ENCODE assay signal across 9 cellular contexts in genomic region chr4:83110970-83111369, GRCh38. TPM values are rescaled to one million over a fixed set of nuclear protein-coding genes. Genes with fewer than 3 reads are reported as not detected.
DNase-seq lines count a peak whose midpoint lies in the region; ATAC-seq and TF ChIP-seq lines count a peak whose summit lies in the region.
"Had no signal": no experiment of that assay in that cellular context is flagged by ENCODE, and none has a peak within 500 bp of the region (broad histone marks: within the 10 kb centered on the region; RNA-seq: fewer than 3 reads in every experiment).

No MANE protein-coding gene starts in this region.

- H3K4me2 ChIP-seq in SU-DHL-6 (ENCODE audit: low read depth, low read length, poor library complexity, severe bottlenecking), result peak overlapping the region; percentile 58

- H3K9me2 ChIP-seq in SU-DHL-6 (replicated peaks; ENCODE audit: insufficient read depth, low read length), result no peaks in the 10 kb centered on the region

- H3K4me3 ChIP-seq in SU-DHL-6 (ENCODE audit: insufficient read depth, low read length, poor library complexity, severe bottlenecking), result no peak overlapping the region
- H3K4me3 ChIP-seq in right atrium auricular region, result no peak overlapping the region

- intact Hi-C loops in activated CD4-positive, alpha-beta T cell treated with anti-CD3 and anti-CD28 coated beads, Interleukin-2, amount 10 ng/mL, durations not matched to agents 24 days and 14 days (cut with micrococcal nuclease), result loop anchor here (1.0 to 5.0 kb wide), 11 partner anchors 37 to 739 kb away; partner anchors contain the start of genes COPS4, COQ2, HELQ and HNRNPD

- no peak for ATAC-seq in stimulated activated naive CD8-positive, alpha-beta T cell treated with anti-CD3 and anti-CD28 coated beads, Interleukin-15, Interleukin-2, amounts not matched to agents 100 U/mL and 50 U/mL, for 24 hours

- H3K4me1 ChIP-seq in right atrium auricular region, result peaks cover 0 to 11% of the 10 kb centered on the region in 2 donors

- H2AFZ ChIP-seq in SU-DHL-6 (ENCODE audit: low read depth, low read length, severe bottlenecking), result peak overlapping the region; percentile 92

- H3K79me2 ChIP-seq in SU-DHL-6 (ENCODE audit: insufficient read depth, low read length), result no peaks in the 10 kb centered on the region

- H3K9ac ChIP-seq in SU-DHL-6 (ENCODE audit: low read length), result no peak overlapping the region; the same call in 1 of the 2 replicates

- TF ChIP-seq CTCF in SU-DHL-6 (IDR thresholded peaks at IDR 0.05; ENCODE audit: insufficient read depth, low read length, poor library complexity, severe bottlenecking), result no peak
- no peak for TF ChIP-seq CTCF in right atrium auricular region (IDR thresholded peaks at IDR 0.05)

- H3K27ac Mint-ChIP-seq in activated CD4-positive, alpha-beta T cell treated with anti-CD3 and anti-CD28 coated beads, Interleukin-2, amount 10 ng/mL, durations not matched to agents 24 days and 14 days, result peak overlapping the region; percentile 95

- no peaks in the 10 kb centered on the region for H3K27me3 Mint-ChIP-seq in activated CD4-positive, alpha-beta T cell treated with anti-CD3 and anti-CD28 coated beads, Interleukin-2, amount 10 ng/mL, durations not matched to agents 24 days and 14 days

- peak overlapping the region; percentile 89 for H3K4me3 Mint-ChIP-seq in activated CD4-positive, alpha-beta T cell treated with anti-CD3 and anti-CD28 coated beads, Interleukin-2, amount 10 ng/mL, durations not matched to agents 24 days and 14 days

- no peaks in the 10 kb centered on the region for H3K36me3 ChIP-seq in SU-DHL-6 (ENCODE audit: low read length)
- no peaks in the 10 kb centered on the region for H3K36me3 ChIP-seq in right atrium auricular region
- H3K36me3 ChIP-seq: gastroesophageal sphincter had no signal

- H3K27me3 ChIP-seq in SU-DHL-6 (ENCODE audit: low read length) (no peaks in the 10 kb centered on the region), right atrium auricular region (no peaks in the 10 kb centered on the region)
- H3K27me3 ChIP-seq: gastroesophageal sphincter had no signal

- peaks cover 55% of the 10 kb centered on the region for H3K4me1 Mint-ChIP-seq in activated CD4-positive, alpha-beta T cell treated with anti-CD3 and anti-CD28 coated beads, Interleukin-2, amount 10 ng/mL, durations not matched to agents 24 days and 14 days

- no peaks in the 10 kb centered on the region for H3F3A ChIP-seq in SU-DHL-6 (ENCODE audit: insufficient read depth)

- H3K27ac ChIP-seq in SU-DHL-6 (ENCODE audit: low read depth, low read length) (no peak overlapping the region), epithelial cell of prostate (peak overlapping the region; percentile 80), right atrium auricular region (no peak overlapping the region)

- H3K9me3 Mint-ChIP-seq in activated CD4-positive, alpha-beta T cell treated with anti-CD3 and anti-CD28 coated beads, Interleukin-2, amount 10 ng/mL, durations not matched to agents 24 days and 14 days, result no peaks in the 10 kb centered on the region

- H4K20me1 ChIP-seq in SU-DHL-6 (ENCODE audit: low read depth, low read length), result no peaks in the 10 kb centered on the region

- DNase-seq in activated CD4-positive, alpha-beta T cell treated with anti-CD3 and anti-CD28 coated beads, Interleukin-2, amount 10 ng/mL, durations not matched to agents 24 days and 14 days, result peak; percentile 60
- DNase-seq in activated CD4-positive, alpha-beta T cell treated with anti-CD3 and anti-CD28 coated beads for 4 hours, result no peak
- DNase-seq in epithelial cell of prostate (ENCODE audit: low read depth, low spot score), result no peak
- peak; percentile 16 for DNase-seq in stimulated activated naive CD8-positive, alpha-beta T cell treated with anti-CD3 and anti-CD28 coated beads, Interleukin-15, Interleukin-2, amounts not matched to agents 100 U/mL and 50 U/mL, for 24 hours
- no peak for DNase-seq in NCI-H2227 treated with DMSO at 0.1 percent for 48 hours (lab: John Stamatoyannopoulos, UW)
- no peak for DNase-seq in NCI-H1105 treated with DMSO at 0.1 percent for 48 hours (lab: John Stamatoyannopoulos, UW)
- DNase-seq in right atrium auricular region (ENCODE audit: low spot score), result no peak

- no peaks in the 10 kb centered on the region for H3K9me3 ChIP-seq in SU-DHL-6 (ENCODE audit: insufficient read depth, low read length)
- no peaks in the 10 kb centered on the region for H3K9me3 ChIP-seq in right atrium auricular region
- H3K9me3 ChIP-seq: gastroesophageal sphincter had no signal

- peaks cover 28% of the 10 kb centered on the region for H3K36me3 Mint-ChIP-seq in activated CD4-positive, alpha-beta T cell treated with anti-CD3 and anti-CD28 coated beads, Interleukin-2, amount 10 ng/mL, durations not matched to agents 24 days and 14 days (ENCODE audit: low read depth)

RNA-seq across cellular contexts. Expression of gene PLAC8, which starts 3.6 kb away (rescaled TPM):
- total RNA-seq in activated CD4-positive, alpha-beta T cell treated with anti-CD3 and anti-CD28 coated beads, Interleukin-2, amount 10 ng/mL, durations not matched to agents 24 days and 14 days, result 41.2 and 41.4 TPM in 2 replicates
- 1 to 10 TPM in 1 of 2 donors, under 1 TPM in 1; 0.48 to 2.1 TPM for total RNA-seq in right atrium auricular region

Comparison
In these comparisons a context has a peak if more than half of its experiments do, and no peak if none do; other contexts are left out.
1. DNase-seq: peak in activated CD4-positive, alpha-beta T cell treated with anti-CD3 and anti-CD28 coated beads, Interleukin-2, amount 10 ng/mL, durations not matched to agents 24 days and 14 days (single experiment) and stimulated activated naive CD8-positive, alpha-beta T cell treated with anti-CD3 and anti-CD28 coated beads, Interleukin-15, Interleukin-2, amounts not matched to agents 100 U/mL and 50 U/mL, for 24 hours (single experiment); none in activated CD4-positive, alpha-beta T cell treated with anti-CD3 and anti-CD28 coated beads for 4 hours (0 of 2), epithelial cell of prostate (single experiment), NCI-H2227 treated with DMSO at 0.1 percent for 48 hours (single experiment), NCI-H1105 treated with DMSO at 0.1 percent for 48 hours (single experiment) and right atrium auricular region (single experiment).
2. RNA of gene PLAC8, which starts 3.6 kb away (total RNA-seq): 41.2 to 41.4 TPM in activated CD4-positive, alpha-beta T cell treated with anti-CD3 and anti-CD28 coated beads, Interleukin-2, amount 10 ng/mL, durations not matched to agents 24 days and 14 days; 0.48 to 2.1 TPM in right atrium auricular region; every median in the first group is over 10 times any median in the second.